In the genomic region with DNA sequence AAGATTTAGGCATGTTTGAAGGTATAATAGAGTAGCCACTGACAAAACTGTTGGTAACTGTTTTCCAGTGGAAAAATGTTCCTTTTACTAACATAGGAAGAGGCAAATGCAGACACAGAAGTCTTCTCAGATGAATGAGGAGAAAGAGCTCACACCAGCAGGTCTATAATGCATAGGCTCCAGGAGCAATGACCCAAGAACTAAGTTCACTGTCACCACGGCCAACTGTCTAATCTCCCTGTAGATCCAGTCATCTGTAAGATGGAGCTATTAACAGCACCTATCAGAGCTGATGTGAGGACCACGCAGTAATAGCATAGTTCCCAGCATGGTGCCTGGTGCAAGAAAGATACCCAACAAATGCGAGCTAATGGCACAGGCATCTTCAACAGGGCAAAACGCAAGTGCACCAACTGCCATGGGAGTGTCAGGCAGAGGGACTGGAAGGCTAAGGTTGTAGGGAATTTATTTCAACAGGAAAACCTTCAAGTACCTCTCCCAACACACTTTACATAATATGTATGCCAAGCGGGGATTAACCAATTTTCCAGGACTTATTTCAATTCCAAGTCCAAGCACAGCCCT, we compare ENCODE assay signal across 18 cellular contexts. TPM values are rescaled to one million over a fixed set of nuclear protein-coding genes. Genes with fewer than 3 reads are reported as not detected.
DNase-seq lines count a peak whose midpoint lies in the region; ATAC-seq and TF ChIP-seq lines count a peak whose summit lies in the region.
"Had no signal": no experiment of that assay in that cellular context is flagged by ENCODE, and none has a peak within 500 bp of the region (broad histone marks: within the 10 kb centered on the region; RNA-seq: fewer than 3 reads in every experiment).

No MANE protein-coding gene starts in this region.

- H3K27me3 ChIP-seq in CD4-positive, alpha-beta memory T cell (ENCODE audit: insufficient read depth, low read length), result no peaks in the 10 kb centered on the region
- H3K27me3 ChIP-seq: left lung had no signal

- peak overlapping the region; percentile 3 to 55 (median 45) for H3K27ac Mint-ChIP-seq in CD14-positive monocyte
- H3K27ac Mint-ChIP-seq in CD4-positive, alpha-beta memory T cell, result peak overlapping the region; percentile 12 to 93 (median 44)
- peak overlapping the region; percentile 53 for H3K27ac Mint-ChIP-seq in activated T-helper 17 cell treated with anti-CD3 and anti-CD28 coated beads, Interleukin-2, amount 50 U/mL, for 72 hours
- peak overlapping the region in 4 of 6 donors; percentile 1 to 69 (median 23) for H3K27ac Mint-ChIP-seq in naive B cell

- H3K9me3 Mint-ChIP-seq in CD14-positive monocyte (no peaks in the 10 kb centered on the region), naive B cell (no peaks in the 10 kb centered on the region)
- peaks cover 0 to 3% (median 0%) of the 10 kb centered on the region in 8 donors for H3K9me3 Mint-ChIP-seq in CD4-positive, alpha-beta memory T cell
- no peaks in the 10 kb centered on the region for H3K9me3 Mint-ChIP-seq in activated T-helper 17 cell treated with anti-CD3 and anti-CD28 coated beads, Interleukin-2, amount 50 U/mL, for 72 hours

- H3K36me3 ChIP-seq in CD4-positive, alpha-beta memory T cell (ENCODE audit: insufficient read depth, low read length), result peaks cover 20% of the 10 kb centered on the region

- peaks cover 48% of the 10 kb centered on the region for H3K4me1 Mint-ChIP-seq in CD14-positive monocyte
- peaks cover 60 to 92% (median 78%) of the 10 kb centered on the region in 4 donors for H3K4me1 Mint-ChIP-seq in CD4-positive, alpha-beta memory T cell
- H3K4me1 Mint-ChIP-seq in activated T-helper 17 cell treated with anti-CD3 and anti-CD28 coated beads, Interleukin-2, amount 50 U/mL, for 72 hours, result peaks cover 53% of the 10 kb centered on the region
- peaks cover 53 to 85% (median 84%) of the 10 kb centered on the region in 3 donors for H3K4me1 Mint-ChIP-seq in naive B cell

- H3K27me3 Mint-ChIP-seq in CD14-positive monocyte (ENCODE audit: low read depth in 3 of 3) (peaks cover 0 to 2% (median 0%) of the 10 kb centered on the region in 3 donors), naive B cell (no peaks in the 10 kb centered on the region)
- no peaks in the 10 kb centered on the region for H3K27me3 Mint-ChIP-seq in CD4-positive, alpha-beta memory T cell
- no peaks in the 10 kb centered on the region for H3K27me3 Mint-ChIP-seq in activated T-helper 17 cell treated with anti-CD3 and anti-CD28 coated beads, Interleukin-2, amount 50 U/mL, for 72 hours

- peaks cover 87% of the 10 kb centered on the region for H3K4me1 ChIP-seq in CD4-positive, alpha-beta memory T cell (ENCODE audit: insufficient read depth, low read length)

- peaks cover 25 to 61% of the 10 kb centered on the region in 2 donors for H3K36me3 Mint-ChIP-seq in CD14-positive monocyte
- H3K36me3 Mint-ChIP-seq in CD4-positive, alpha-beta memory T cell, result peaks cover 27 to 50% of the 10 kb centered on the region in 2 donors
- H3K36me3 Mint-ChIP-seq in activated T-helper 17 cell treated with anti-CD3 and anti-CD28 coated beads, Interleukin-2, amount 50 U/mL, for 72 hours (ENCODE audit: low read depth), result peaks cover 73% of the 10 kb centered on the region
- H3K36me3 Mint-ChIP-seq in naive B cell, result peaks cover 12 to 17% of the 10 kb centered on the region in 2 donors

- H3K9me3 ChIP-seq in CD4-positive, alpha-beta memory T cell (ENCODE audit: control insufficient read depth in 1 of 2, low read length in 2 of 2), result no peaks in the 10 kb centered on the region
- H3K9me3 ChIP-seq: left lung had no signal

- DNase-seq in CD14-positive monocyte (ENCODE audit: low spot score) (no peak), naive B cell (no peak), COLO668 (lab: John Stamatoyannopoulos, UW; ENCODE audit: unreplicated experiment) (no peak), NCI-H226 (no peak)
- DNase-seq in CD4-positive, alpha-beta memory T cell, result no peak
- DNase-seq: DMS153; Karpas-422; left lung; NCI-H1048; NCI-H2081 treated with DMSO at 0.1 percent for 48 hours; NCI-H510A treated with DMSO at 0.1 percent for 48 hours; SHP77 treated with DMSO at 0.1 percent for 48 hours; stimulated activated CD8-positive, alpha-beta memory T cell treated with anti-CD3 and anti-CD28 coated beads, Interleukin-4, amount 100 ng/mL, for 48 hours; T-helper 1 cell had no signal

- H3K27ac ChIP-seq in CD4-positive, alpha-beta memory T cell (ENCODE audit: low read depth, low read length), result no peak overlapping the region
- H3K27ac ChIP-seq: coronary artery, left lung had no signal

- TF ChIP-seq CTCF in CD14-positive monocyte (IDR thresholded peaks at IDR 0.05), result no peak

- intact Hi-C loops in CD14-positive monocyte (cut with micrococcal nuclease), result no loop called here
- intact Hi-C loops in CD4-positive, alpha-beta memory T cell (cut with micrococcal nuclease), result no loop called here

- H3K4me3 Mint-ChIP-seq in CD14-positive monocyte (no peak overlapping the region), naive B cell (peak overlapping the region in 1 of 8 donors; percentile 13)
- peak overlapping the region in 7 of 8 donors; percentile 10 to 70 (median 36) for H3K4me3 Mint-ChIP-seq in CD4-positive, alpha-beta memory T cell
- H3K4me3 Mint-ChIP-seq in activated T-helper 17 cell treated with anti-CD3 and anti-CD28 coated beads, Interleukin-2, amount 50 U/mL, for 72 hours, result peak overlapping the region; percentile 43

- CTCF ChIA-PET in CD4-positive, alpha-beta memory T cell (lab: Charles Lee; ENCODE audit: partially characterized antibody), result interaction anchor here (1.1 kb wide), 1 partner anchor 19 kb away, joined by 3 read pairs; no protein-coding TSS in a partner anchor

- POLR2A ChIA-PET in CD4-positive, alpha-beta memory T cell (lab: Charles Lee; ENCODE audit: partially characterized antibody), result interaction anchor here (0.8 to 1.5 kb wide), 2 partner anchors 11 to 98 kb away, joined by 3 read pairs; no protein-coding TSS in a partner anchor

- no peak for ATAC-seq in activated T-helper 17 cell treated with anti-CD3 and anti-CD28 coated beads, Interleukin-2, amount 50 U/mL, for 72 hours (replicated peaks)
- no peak for ATAC-seq in naive B cell (ENCODE audit: low read depth in 2 of 2)
- no peak for ATAC-seq in HG02678 (IDR thresholded peaks at IDR 0.05; ENCODE audit: unreplicated experiment)
- ATAC-seq: left lung had no signal

- no peak overlapping the region for H3K4me3 ChIP-seq in CD4-positive, alpha-beta memory T cell (ENCODE audit: low read length in 2 of 2)
- H3K4me3 ChIP-seq: coronary artery, left lung had no signal

RNA-seq across cellular contexts. Expression of a gene that starts 12.9 kb away (rescaled TPM):
- polyA plus RNA-seq in CD14-positive monocyte, result 100 to 1,000 TPM in 1 of 2 donors, 10 to 100 TPM in 1; 41.9 to 111 TPM
- total RNA-seq in CD4-positive, alpha-beta memory T cell, result 100 to 1,000 TPM; 257 to 276 TPM
- 100 to 1,000 TPM in 1 of 2 donors, 10 to 100 TPM in 1; 70.9 to 137 TPM for polyA plus RNA-seq in CD4-positive, alpha-beta memory T cell
- 100 to 1,000 TPM; 266 to 410 TPM for total RNA-seq in activated T-helper 17 cell treated with anti-CD3 and anti-CD28 coated beads, Interleukin-2, amount 50 U/mL, for 72 hours
- 100 to 1,000 TPM in 3 of 6 donors, 10 to 100 TPM in 3; 57.9 to 131 (median 92.3) TPM for polyA plus RNA-seq in naive B cell (ENCODE audit: low read depth in 6 of 6)

RNA-seq across cellular contexts. Expression of a gene that starts 37.1 kb away (rescaled TPM):
- not detected for polyA plus RNA-seq in CD14-positive monocyte
- total RNA-seq in CD4-positive, alpha-beta memory T cell, result under 1 TPM; 0.44 to 0.78 TPM
- polyA plus RNA-seq in CD4-positive, alpha-beta memory T cell, result not detected
- 1 to 10 TPM in 1 of 2 donors, under 1 TPM in 1; 0.86 to 1.7 TPM for total RNA-seq in activated T-helper 17 cell treated with anti-CD3 and anti-CD28 coated beads, Interleukin-2, amount 50 U/mL, for 72 hours
- polyA plus RNA-seq in naive B cell (ENCODE audit: low read depth in 6 of 6), result not detected
- total RNA-seq: epithelial cell of proximal tubule had no signal

RNA-seq across cellular contexts. Expression of a gene that starts 41.1 kb away (rescaled TPM):
- polyA plus RNA-seq in CD14-positive monocyte (not detected), naive B cell (ENCODE audit: low read depth in 6 of 6) (under 1 TPM in 2 of 6 donors, not detected in 4; 0.28 to 0.31 TPM)
- under 1 TPM in 1 of 2 experiments, not detected in 1; 0.55 TPM for total RNA-seq in CD4-positive, alpha-beta memory T cell
- polyA plus RNA-seq in CD4-positive, alpha-beta memory T cell, result not detected
- 1 to 10 TPM; 1.8 to 2.0 TPM for total RNA-seq in activated T-helper 17 cell treated with anti-CD3 and anti-CD28 coated beads, Interleukin-2, amount 50 U/mL, for 72 hours

Comparison
In these comparisons a context has a peak if more than half of its experiments do, and no peak if none do; other contexts are left out.
1. H3K4me3 Mint-ChIP-seq: peak in CD4-positive, alpha-beta memory T cell (7 of 8) and activated T-helper 17 cell treated with anti-CD3 and anti-CD28 coated beads, Interleukin-2, amount 50 U/mL, for 72 hours (single experiment); none in CD14-positive monocyte (0 of 2).
2. Peak in every context shown above with its lines, with median percentiles within 50 percentile points of each other: H3K27ac Mint-ChIP-seq.